ENCODE assay signal across 8 cellular contexts in genomic region chr11:65498727-65498976, GRCh38. TPM values are rescaled to one million over a fixed set of nuclear protein-coding genes. Genes with fewer than 3 reads are reported as not detected.
DNase-seq lines count a peak whose midpoint lies in the region; ATAC-seq, FAIRE-seq and TF ChIP-seq lines count a peak whose summit lies in the region.

No MANE protein-coding gene starts in this region.

- peaks cover 10 to 12% of the 10 kb centered on the region in 2 donors for H3K36me3 ChIP-seq in small intestine (ENCODE audit: control insufficient read depth in 2 of 2, insufficient read depth in 2 of 2, low read length in 2 of 2)

- TF ChIP-seq CTCF in GM12864 (IDR thresholded peaks at IDR 0.05; ENCODE audit: low read depth, low read length, missing control alignments) = no peak
- TF ChIP-seq CTCF in VCaP (conservative IDR thresholded peaks at IDR 0.05) = no peak

- H3K27ac ChIP-seq in VCaP (peak overlapping the region; percentile 100), small intestine (ENCODE audit: low read depth in 1 of 2, low read length in 1 of 2) (peak overlapping the region; percentile 99)

- no peak for FAIRE-seq in small intestine (lab: Jason Lieb, UNC)

- no peaks in the 10 kb centered on the region for H3K9me3 ChIP-seq in small intestine (ENCODE audit: control insufficient read depth, low read depth)

- 0 to 1% (median 1%) methylated on average over 6 of the region's 6 CpGs for WGBS in small intestine, 3 donors

- H3K4me3 ChIP-seq in GM12864 (ENCODE audit: low read depth, low read length) (peak overlapping the region; percentile 83), iPS-11a (ENCODE audit: low read depth, low read length) (peak overlapping the region; percentile 99), small intestine (ENCODE audit: low read depth in 1 of 2, low read length in 2 of 2) (peak overlapping the region in 1 of 2 donors; percentile 84)

- H3K4me1 ChIP-seq in small intestine (ENCODE audit: control insufficient read depth in 2 of 2, insufficient read depth in 1 of 2, low read depth in 1 of 2, low read length in 1 of 2) = peaks cover 0 to 7% of the 10 kb centered on the region in 2 donors

- DNase-seq in GM12864 (ENCODE audit: low read depth) = no peak
- no peak for DNase-seq in small intestine
- no peak for DNase-seq in NCI-H2107 (lab: John Stamatoyannopoulos, UW)
- DNase-seq in iPS-NIHi11 (ENCODE audit: low spot score) = no peak
- DNase-seq in COLO829 (ENCODE audit: low spot score) = no peak

- no peak for ATAC-seq in HG02973 (IDR thresholded peaks at IDR 0.05; ENCODE audit: unreplicated experiment)

- H3K27me3 ChIP-seq in small intestine (ENCODE audit: control insufficient read depth in 2 of 2, insufficient read depth in 2 of 2, low read length in 2 of 2) = no peaks in the 10 kb centered on the region

RNA-seq across cellular contexts. Expression of gene MALAT1, which starts 0.2 kb away (rescaled TPM):
- polyA plus RNA-seq in small intestine = 100 to 1,000 TPM; 155 to 454 (median 159) TPM

RNA-seq across cellular contexts. Expression of gene SCYL1, which starts 26.2 kb away (rescaled TPM):
- polyA plus RNA-seq in small intestine = 10 to 100 TPM; 46.7 to 76.9 (median 74.3) TPM

RNA-seq across cellular contexts. Expression of gene LTBP3, which starts 59.5 kb away (rescaled TPM):
- polyA plus RNA-seq in small intestine = 10 to 100 TPM in 2 of 3 donors, 1 to 10 TPM in 1; 6.5 to 25.6 (median 17.0) TPM
